Comparison of ENCODE assay signal across 21 cellular contexts in the genomic region with DNA sequence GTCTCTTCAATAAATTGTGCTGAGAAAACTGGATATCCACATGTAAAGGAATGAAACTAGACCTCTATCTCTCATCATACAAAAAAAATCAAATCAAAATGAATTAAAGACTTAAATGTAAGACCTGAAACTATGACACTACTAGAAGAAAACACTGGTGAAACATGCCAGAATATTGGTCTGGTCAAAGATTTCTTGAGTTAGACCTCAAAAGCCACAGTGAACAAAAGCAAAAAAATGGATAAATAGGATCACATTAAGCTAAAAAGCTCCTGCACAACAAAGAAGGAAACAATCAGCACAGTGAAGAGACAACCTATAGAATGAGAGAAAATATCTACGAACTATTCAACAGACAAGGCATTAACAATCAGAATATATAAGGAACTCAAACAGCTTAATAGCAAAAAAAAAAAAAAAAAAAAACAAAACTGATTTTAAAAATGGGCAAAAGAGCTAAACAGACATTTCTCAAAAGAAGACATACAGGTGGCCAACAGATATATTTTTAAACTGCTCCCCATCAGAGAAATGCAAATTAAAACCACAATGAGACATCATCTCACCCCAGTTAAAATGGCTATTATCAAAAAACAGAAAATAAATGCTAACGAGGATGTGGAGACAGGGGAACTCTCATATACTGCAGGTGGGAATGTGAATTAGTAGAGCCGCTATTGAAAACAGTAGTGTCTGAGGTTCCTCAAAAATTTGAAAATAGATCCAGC.
DNase-seq lines count a peak whose midpoint lies in the region; ATAC-seq and TF ChIP-seq lines count a peak whose summit lies in the region.
"Had no signal": no experiment of that assay in that cellular context is flagged by ENCODE, and none has a peak within 500 bp of the region (broad histone marks: within the 10 kb centered on the region; RNA-seq: fewer than 3 reads in every experiment).

No MANE protein-coding gene starts in this region.

- H3K36me3 Mint-ChIP-seq in endothelial cell (ENCODE audit: low read depth, unreplicated experiment), result peaks cover 40% of the 10 kb centered on the region

- ATAC-seq in GM19023 (IDR thresholded peaks at IDR 0.05; ENCODE audit: unreplicated experiment), result peak; percentile 65
- ATAC-seq in GM21619 (IDR thresholded peaks at IDR 0.05; ENCODE audit: unreplicated experiment), result peak; percentile 50
- peak; percentile 63 for ATAC-seq in HG03135 (IDR thresholded peaks at IDR 0.05; ENCODE audit: unreplicated experiment)
- ATAC-seq in HG02870 (IDR thresholded peaks at IDR 0.05; ENCODE audit: unreplicated experiment), result no peak
- ATAC-seq: left lobe of liver; mucosa of descending colon; Panc1; stimulated activated memory B cell treated with anti-CD40 and anti-IgM and Interleukin-4, amounts not matched to agents 10 μg/mL and 1 μg/mL and 100 μg/mL, for 72 hours had no signal

- POLR2A ChIA-PET in RWPE1 (lab: Yijun Ruan, JAX; ENCODE audit: low non-redundant PET), result no interaction called here

- TF ChIP-seq CTCF in endothelial cell (IDR thresholded peaks at IDR 0.05; ENCODE audit: unreplicated experiment) (no peak), RWPE1 (conservative IDR thresholded peaks at IDR 0.05; ENCODE audit: low read depth) (no peak)

- H3K4me1 Mint-ChIP-seq in endothelial cell (ENCODE audit: unreplicated experiment), result peaks cover 55% of the 10 kb centered on the region
- H3K4me1 Mint-ChIP-seq: brain had no signal

- H3K27ac Mint-ChIP-seq in endothelial cell (ENCODE audit: unreplicated experiment), result peak overlapping the region; percentile 33
- H3K27ac Mint-ChIP-seq: activated naive CD8-positive, alpha-beta T cell; brain; dendritic cell treated with granulocyte-macrophage colony-stimulating factor and Interleukin-4, amounts not matched to agents 40 ng/mL and 50 ng/mL, for 4 days; stimulated activated memory B cell treated with anti-CD40 and anti-IgM and Interleukin-4, amounts not matched to agents 10 μg/mL and 1 μg/mL and 100 μg/mL, for 72 hours had no signal

- no peaks in the 10 kb centered on the region for H3K9me3 Mint-ChIP-seq in endothelial cell (ENCODE audit: unreplicated experiment)
- H3K9me3 Mint-ChIP-seq: dendritic cell treated with granulocyte-macrophage colony-stimulating factor and Interleukin-4, amounts not matched to agents 40 ng/mL and 50 ng/mL, for 4 days had no signal

- H3K27ac ChIP-seq in RWPE1, result no peak overlapping the region
- H3K27ac ChIP-seq: thyroid gland had no signal

- DNase-seq in endothelial cell (ENCODE audit: low spot score) (no peak), RWPE1 (ENCODE audit: low spot score) (no peak), NCI-H526 treated with DMSO at 0.1 percent for 48 hours (lab: John Stamatoyannopoulos, UW) (no peak)
- DNase-seq: activated CD4-positive, alpha-beta T cell treated with anti-CD3 and anti-CD28 coated beads, Interleukin-2, amount 50 U/mL, for 4 hours; COR-L47; erythroblast; H7; mucosa of descending colon; NCI-H1105; NCI-H774; thyroid gland had no signal

- H3K27me3 Mint-ChIP-seq in endothelial cell (ENCODE audit: unreplicated experiment), result peaks cover 4% of the 10 kb centered on the region
- H3K27me3 Mint-ChIP-seq: activated naive CD8-positive, alpha-beta T cell; brain had no signal

- H3K4me3 Mint-ChIP-seq in endothelial cell (ENCODE audit: unreplicated experiment), result no peak overlapping the region
- H3K4me3 Mint-ChIP-seq: activated naive CD8-positive, alpha-beta T cell; brain; dendritic cell treated with granulocyte-macrophage colony-stimulating factor and Interleukin-4, amounts not matched to agents 40 ng/mL and 50 ng/mL, for 4 days; stimulated activated memory B cell treated with anti-CD40 and anti-IgM and Interleukin-4, amounts not matched to agents 10 μg/mL and 1 μg/mL and 100 μg/mL, for 72 hours had no signal

- CTCF ChIA-PET in RWPE1 (lab: Yijun Ruan, JAX), result no interaction called here
